In genomic region chr1:110211503-110212164, GRCh38 we compare ENCODE assay signal across 8 cellular contexts. TPM values are rescaled to one million over a fixed set of nuclear protein-coding genes. Genes with fewer than 3 reads are reported as not detected.
DNase-seq lines count a peak whose midpoint lies in the region; ATAC-seq and TF ChIP-seq lines count a peak whose summit lies in the region.

No MANE protein-coding gene starts in this region.

- H3K79me2 ChIP-seq in Loucy (ENCODE audit: insufficient read depth, low read length), result no peaks in the 10 kb centered on the region

- H3K27me3 ChIP-seq in BE2C (peaks cover 7% of the 10 kb centered on the region), Loucy (ENCODE audit: insufficient read depth, low read length, poor library complexity, severe bottlenecking) (peaks cover 4% of the 10 kb centered on the region), muscle layer of colon (ENCODE audit: control insufficient read depth in 1 of 2, insufficient read depth in 2 of 2, low read length in 2 of 2) (peaks cover 0 to 16% of the 10 kb centered on the region in 2 donors), uterus (no peaks in the 10 kb centered on the region)

- H3K9me2 ChIP-seq in Loucy (replicated peaks; ENCODE audit: low read depth, low read length), result no peaks in the 10 kb centered on the region

- peak overlapping the region; percentile 72 for H3K4me3 Mint-ChIP-seq in MCF 10A (ENCODE audit: unreplicated experiment)

- ATAC-seq in GM21526 (IDR thresholded peaks at IDR 0.05; ENCODE audit: low FRiP score, unreplicated experiment) (no peak), GM19035 (IDR thresholded peaks at IDR 0.05; ENCODE audit: unreplicated experiment) (no peak), HG03571 (IDR thresholded peaks at IDR 0.05; ENCODE audit: unreplicated experiment) (no peak)

- H3K36me3 ChIP-seq in BE2C, result no peaks in the 10 kb centered on the region
- H3K36me3 ChIP-seq in Loucy (ENCODE audit: insufficient read depth, low read length), result no peaks in the 10 kb centered on the region
- H3K36me3 ChIP-seq in muscle layer of colon (ENCODE audit: insufficient read depth, low read length), result no peaks in the 10 kb centered on the region
- no peaks in the 10 kb centered on the region for H3K36me3 ChIP-seq in uterus

- no peaks in the 10 kb centered on the region for H3F3A ChIP-seq in Loucy (ENCODE audit: low read depth)

- H2AFZ ChIP-seq in Loucy (ENCODE audit: low read length), result 0 out of 2 replicates have a peak overlapping the region, but pooled peaks have one; percentile 91

- peaks cover 5% of the 10 kb centered on the region for H3K4me1 Mint-ChIP-seq in MCF 10A (ENCODE audit: insufficient read depth, unreplicated experiment)

- peak overlapping the region; percentile 62 for H3K9ac ChIP-seq in Loucy (ENCODE audit: low read depth, low read length, poor library complexity, severe bottlenecking)
- no peak overlapping the region for H3K9ac ChIP-seq in muscle layer of colon (ENCODE audit: low read length)

- H3K4me3 ChIP-seq in BE2C (ENCODE audit: low read depth, low read length) (peak overlapping the region; percentile 63), Loucy (ENCODE audit: low read length, poor library complexity, severe bottlenecking) (peak overlapping the region; percentile 80), muscle layer of colon (ENCODE audit: low read depth in 1 of 2, low read length in 2 of 2) (peak overlapping the region; percentile 53 to 72), uterus (peak overlapping the region; percentile 28 to 79)

- POLR2A ChIA-PET in MCF 10A (lab: Yijun Ruan, JAX), result interaction anchor here (0.8 kb wide), 1 partner anchor 101 kb away, joined by 3 read pairs; no protein-coding TSS in a partner anchor

- H3K9me3 Mint-ChIP-seq in MCF 10A (ENCODE audit: unreplicated experiment), result no peaks in the 10 kb centered on the region

- no peak overlapping the region for H3K27ac Mint-ChIP-seq in MCF 10A (ENCODE audit: low read depth, unreplicated experiment)

- TF ChIP-seq CTCF in BE2C (IDR thresholded peaks at IDR 0.05; ENCODE audit: low read depth, low read length) (no peak), Loucy (conservative IDR thresholded peaks at IDR 0.05; ENCODE audit: low read length) (no peak), MCF 10A (IDR thresholded peaks at IDR 0.05; ENCODE audit: unreplicated experiment) (no peak), uterus (IDR thresholded peaks at IDR 0.05) (no peak)

- H3K27me3 Mint-ChIP-seq in MCF 10A (ENCODE audit: insufficient read depth, unreplicated experiment), result no peaks in the 10 kb centered on the region

- DNase-seq in BE2C (no peak), MCF 10A (ENCODE audit: unreplicated experiment) (no peak), uterus (no peak)

- CTCF ChIA-PET in MCF 10A (lab: Yijun Ruan, JAX), result interaction anchor here (0.8 to 19.1 kb wide), 7 partner anchors 9 to 285 kb away, joined by 3 to 1128 read pairs (median 25); no protein-coding TSS in a partner anchor

- H3K4me1 ChIP-seq in BE2C (peaks cover 34% of the 10 kb centered on the region), Loucy (ENCODE audit: insufficient read depth, low read length, poor library complexity, severe bottlenecking) (peaks cover 10% of the 10 kb centered on the region), muscle layer of colon (ENCODE audit: insufficient read depth, low read length) (no peaks in the 10 kb centered on the region), uterus (peaks cover 0 to 8% of the 10 kb centered on the region in 2 donors)

- no TSS peak for BruUV-seq in MCF 10A (replicated peaks; lab: Mats Ljungman, UMichigan)

- no peaks in the 10 kb centered on the region for H4K20me1 ChIP-seq in Loucy (ENCODE audit: insufficient read depth, low read length, poor library complexity, severe bottlenecking)

- H3K9me3 ChIP-seq in BE2C, result no peaks in the 10 kb centered on the region
- H3K9me3 ChIP-seq in Loucy (ENCODE audit: insufficient read depth, low read depth, low read length), result no peaks in the 10 kb centered on the region
- H3K9me3 ChIP-seq in muscle layer of colon (ENCODE audit: low read length), result no peaks in the 10 kb centered on the region
- no peaks in the 10 kb centered on the region for H3K9me3 ChIP-seq in uterus

- no peak for TF ChIP-seq POLR2A in uterus (IDR thresholded peaks at IDR 0.05)

- no peaks in the 10 kb centered on the region for H3K36me3 Mint-ChIP-seq in MCF 10A (ENCODE audit: insufficient read depth, unreplicated experiment)

- H3K27ac ChIP-seq in muscle layer of colon (ENCODE audit: low read depth, low read length), result no peak overlapping the region
- peak overlapping the region; percentile 87 to 91 for H3K27ac ChIP-seq in uterus

- intact Hi-C loops in MCF 10A (cut with micrococcal nuclease), result no loop called here
- intact Hi-C loops in uterus (cut with DNase I; ENCODE audit: low total_unique reads), result no loop called here

- peak overlapping the region; percentile 87 for H3K4me2 ChIP-seq in Loucy (ENCODE audit: low read depth, low read length, poor library complexity, severe bottlenecking)

RNA-seq across cellular contexts. Expression of gene KCNC4, which starts 1.5 kb away (rescaled TPM):
- polyA plus RNA-seq in BE2C (2012; ENCODE audit: insufficient read depth, insufficient read length, low read depth), result 3.6 TPM
- total RNA-seq in MCF 10A (2022) (1.1 and 1.3 TPM in 2 replicates), uterus (10 to 100 TPM in 1 of 4 donors, 1 to 10 TPM in 3; 2.1 to 29.4 (median 3.9) TPM)
